1 cellular context compared by ENCODE assay signal in genomic region chr16:54102888-54103866, GRCh38.
TF ChIP-seq lines count a peak whose summit lies in the region.

No MANE protein-coding gene starts in this region.

TF ChIP-seq in HepG2, 621 proteins besides CTCF, POLR2A, EP300 and RAD21 (continued from another document and continues in another):
- TF ChIP-seq PRDM10 (CRISPR knock-in tag; IDR thresholded peaks at IDR 0.05; ENCODE audit: low read depth) (no peak), ASH2L (IDR thresholded peaks at IDR 0.05; ENCODE audit: insufficient read length, low read depth, low read length) (peak; percentile 18), ZNF343 (CRISPR knock-in tag; IDR thresholded peaks at IDR 0.05) (no peak), ZSCAN25 (CRISPR knock-in tag; IDR thresholded peaks at IDR 0.05) (no peak; the same call in 1 of the 2 replicates), KDM5A (IDR thresholded peaks at IDR 0.05; ENCODE audit: borderline replicate concordance, low read length) (no peak), AKAP8 (CRISPR knock-in tag; IDR thresholded peaks at IDR 0.05) (no peak), MAFF (IDR thresholded peaks at IDR 0.05; ENCODE audit: low read depth, low read length) (no peak), DNMT3B (CRISPR knock-in tag; conservative IDR thresholded peaks at IDR 0.05) (no peak), NONO (IDR thresholded peaks at IDR 0.05) (no peak), NONO (CRISPR knock-in tag; conservative IDR thresholded peaks at IDR 0.05) (peak; percentile 70; the same call in 1 of the 2 replicates), ZBTB7B (CRISPR knock-in tag; IDR thresholded peaks at IDR 0.05) (peak; percentile 80), AHDC1 (CRISPR knock-in tag; IDR thresholded peaks at IDR 0.05; ENCODE audit: borderline replicate concordance) (peak; percentile 99), E2F5 (CRISPR knock-in tag; conservative IDR thresholded peaks at IDR 0.05) (no peak), ZNF678 (CRISPR knock-in tag; IDR thresholded peaks at IDR 0.05) (no peak), ZNF101 (CRISPR knock-in tag; IDR thresholded peaks at IDR 0.05; ENCODE audit: borderline replicate concordance, low read depth) (no peak), ZNF296 (CRISPR knock-in tag; conservative IDR thresholded peaks at IDR 0.05) (no peak), ZBTB39 (CRISPR knock-in tag; IDR thresholded peaks at IDR 0.05) (no peak), PBX3 (CRISPR knock-in tag; IDR thresholded peaks at IDR 0.05; ENCODE audit: borderline replicate concordance) (0 out of 2 replicates have a peak, but pooled peaks have one; percentile 30), ZSCAN12 (CRISPR knock-in tag; IDR thresholded peaks at IDR 0.05) (no peak), ZSCAN31 (CRISPR knock-in tag; IDR thresholded peaks at IDR 0.05; ENCODE audit: low read depth) (0 out of 2 replicates have a peak, but pooled peaks have one; percentile 14), IRF2 (CRISPR knock-in tag; IDR thresholded peaks at IDR 0.05) (peak; percentile 67; the same call in 1 of the 2 replicates), ZNF576 (CRISPR knock-in tag; IDR thresholded peaks at IDR 0.05) (no peak), ATM (IDR thresholded peaks at IDR 0.05; ENCODE audit: borderline replicate concordance) (no peak), USF2 (IDR thresholded peaks at IDR 0.05; ENCODE audit: low read depth, low read length) (no peak), USF2 (CRISPR knock-in tag; IDR thresholded peaks at IDR 0.05; ENCODE audit: borderline replicate concordance) (no peak), SAFB2 (CRISPR knock-in tag; IDR thresholded peaks at IDR 0.05; ENCODE audit: borderline replicate concordance, low read depth) (no peak), TERF1 (CRISPR knock-in tag; IDR thresholded peaks at IDR 0.05) (no peak), HHEX (CRISPR knock-in tag; IDR thresholded peaks at IDR 0.05) (no peak), KAT8 (CRISPR knock-in tag; IDR thresholded peaks at IDR 0.05) (peak; percentile 85), NCOA1 (CRISPR knock-in tag; IDR thresholded peaks at IDR 0.05) (no peak), CENPBD1 (CRISPR knock-in tag; IDR thresholded peaks at IDR 0.05; ENCODE audit: borderline replicate concordance, low read depth) (0 out of 2 replicates have a peak, but pooled peaks have one; percentile 59), GPN1 (CRISPR knock-in tag; IDR thresholded peaks at IDR 0.05; ENCODE audit: borderline replicate concordance) (no peak), ZMAT3 (CRISPR knock-in tag; conservative IDR thresholded peaks at IDR 0.05) (no peak), ZNF773 (CRISPR knock-in tag; IDR thresholded peaks at IDR 0.05; ENCODE audit: borderline replicate concordance) (no peak), DNMT1 (CRISPR knock-in tag; IDR thresholded peaks at IDR 0.05) (no peak), KLF13 (CRISPR knock-in tag; IDR thresholded peaks at IDR 0.05) (no peak), ARNT (IDR thresholded peaks at IDR 0.05) (no peak), ZBTB3 (CRISPR knock-in tag; IDR thresholded peaks at IDR 0.05; ENCODE audit: borderline replicate concordance, low read depth) (no peak), ZNF33A (CRISPR knock-in tag; IDR thresholded peaks at IDR 0.05; ENCODE audit: borderline replicate concordance) (no peak), ZFP41 (CRISPR knock-in tag; IDR thresholded peaks at IDR 0.05; ENCODE audit: borderline replicate concordance) (no peak), KDM5B (CRISPR knock-in tag; IDR thresholded peaks at IDR 0.05; ENCODE audit: borderline replicate concordance) (no peak), ZNF207 (IDR thresholded peaks at IDR 0.05; ENCODE audit: borderline replicate concordance) (no peak), GLMP (CRISPR knock-in tag; IDR thresholded peaks at IDR 0.05; ENCODE audit: borderline replicate concordance) (no peak), ZNF891 (CRISPR knock-in tag; IDR thresholded peaks at IDR 0.05) (no peak), SNAI1 (CRISPR knock-in tag; IDR thresholded peaks at IDR 0.05; ENCODE audit: borderline replicate concordance) (no peak), TBP (CRISPR knock-in tag; IDR thresholded peaks at IDR 0.05) (no peak), ISL2 (CRISPR knock-in tag; IDR thresholded peaks at IDR 0.05) (peak; percentile 100)
